11 cellular contexts compared by ENCODE assay signal in genomic region chr3:100106094-100106493, GRCh38. TPM values are rescaled to one million over a fixed set of nuclear protein-coding genes. Genes with fewer than 3 reads are reported as not detected.
A peak's percentile ranks its signal among the peaks of the same experiment; 100 is the strongest.
DNase-seq lines count a peak whose midpoint lies in the region; ATAC-seq and TF ChIP-seq lines count a peak whose summit lies in the region.
"Had no signal": no experiment of that assay in that cellular context is flagged by ENCODE, and none has a peak within 500 bp of the region (broad histone marks: within the 10 kb centered on the region; RNA-seq: fewer than 3 reads in every experiment).

No MANE protein-coding gene starts in this region.

- ATAC-seq in left lung: no peak
- ATAC-seq: pancreas had no signal

- no peak overlapping the region for H2AFZ ChIP-seq in mammary epithelial cell (ENCODE audit: low read depth, low read length)

- peaks cover 22% of the 10 kb centered on the region for H3K4me1 ChIP-seq in mammary epithelial cell (ENCODE audit: insufficient read depth, low read length)
- H3K4me1 ChIP-seq in thyroid gland: peaks cover 47 to 50% of the 10 kb centered on the region in 2 donors
- H3K4me1 ChIP-seq in ovary (ENCODE audit: insufficient read depth): peaks cover 19% of the 10 kb centered on the region
- H3K4me1 ChIP-seq in left lung: peaks cover 27 to 31% of the 10 kb centered on the region in 2 donors

- CTCF ChIA-PET in activated naive CD4-positive, alpha-beta T cell treated with anti-CD3 and anti-CD28 coated beads for 36 hours (lab: Charles Lee): interaction anchor here (1.0 to 4.1 kb wide), 3 partner anchors 18 to 151 kb away, joined by 3 to 14 read pairs (median 5); no protein-coding TSS in a partner anchor
- CTCF ChIA-PET in mammary epithelial cell (lab: Charles Lee; ENCODE audit: low non-redundant PET): no interaction called here

- H3K9ac ChIP-seq in mammary epithelial cell (ENCODE audit: insufficient read depth, low read length): no peak overlapping the region

- H3K27me3 Mint-ChIP-seq in activated naive CD4-positive, alpha-beta T cell treated with anti-CD3 and anti-CD28 coated beads for 36 hours (ENCODE audit: low read depth): no peaks in the 10 kb centered on the region
- H3K27me3 Mint-ChIP-seq in nephron progenitor cell (ENCODE audit: low read depth, poor library complexity): no peaks in the 10 kb centered on the region

- H3K4me1 Mint-ChIP-seq in activated naive CD4-positive, alpha-beta T cell treated with anti-CD3 and anti-CD28 coated beads for 36 hours (ENCODE audit: low read depth): peaks cover 24% of the 10 kb centered on the region
- H3K4me1 Mint-ChIP-seq in nephron progenitor cell: peaks cover 51% of the 10 kb centered on the region

- TF ChIP-seq CTCF in mammary epithelial cell (conservative IDR thresholded peaks at IDR 0.05 in 1 of 2, IDR thresholded peaks at IDR 0.05 in 1 of 2; ENCODE audit: extremely low read depth in 1 of 2, insufficient read depth in 1 of 2, low read depth in 1 of 2, low read length in 2 of 2): no peak
- TF ChIP-seq CTCF in thyroid gland (IDR thresholded peaks at IDR 0.05): no peak
- no peak for TF ChIP-seq CTCF in ovary (IDR thresholded peaks at IDR 0.05)
- no peak for TF ChIP-seq CTCF in left lung (IDR thresholded peaks at IDR 0.05)
- TF ChIP-seq CTCF in nephron progenitor cell (IDR thresholded peaks at IDR 0.05): no peak

- H3K27me3 ChIP-seq in mammary epithelial cell (ENCODE audit: insufficient read depth, low read length) (no peaks in the 10 kb centered on the region), thyroid gland (no peaks in the 10 kb centered on the region), ovary (no peaks in the 10 kb centered on the region), left lung (no peaks in the 10 kb centered on the region)
- H3K27me3 ChIP-seq: cardiac muscle cell, pancreas had no signal

- no peak for TF ChIP-seq EP300 in ovary (IDR thresholded peaks at IDR 0.05)

- H3K36me3 Mint-ChIP-seq in activated naive CD4-positive, alpha-beta T cell treated with anti-CD3 and anti-CD28 coated beads for 36 hours (ENCODE audit: low read depth): peaks cover 7% of the 10 kb centered on the region
- H3K36me3 Mint-ChIP-seq in nephron progenitor cell (ENCODE audit: low read depth): peaks cover 3% of the 10 kb centered on the region

- no peaks in the 10 kb centered on the region for H3K36me3 ChIP-seq in mammary epithelial cell (ENCODE audit: insufficient read depth, low read length)
- H3K36me3 ChIP-seq in thyroid gland: no peaks in the 10 kb centered on the region
- no peaks in the 10 kb centered on the region for H3K36me3 ChIP-seq in ovary
- no peaks in the 10 kb centered on the region for H3K36me3 ChIP-seq in left lung
- H3K36me3 ChIP-seq: cardiac muscle cell, pancreas had no signal

- H3K27ac Mint-ChIP-seq in activated naive CD4-positive, alpha-beta T cell treated with anti-CD3 and anti-CD28 coated beads for 36 hours: peak overlapping the region; percentile 89
- H3K27ac Mint-ChIP-seq in nephron progenitor cell: no peak overlapping the region

- H3K4me3 ChIP-seq in mammary epithelial cell (replicated peaks in 1 of 3; ENCODE audit: insufficient read depth in 1 of 3, low read depth in 2 of 3, low read length in 3 of 3): no peak overlapping the region
- H3K4me3 ChIP-seq in thyroid gland (replicated peaks in 1 of 3): no peak overlapping the region
- H3K4me3 ChIP-seq in ovary: no peak overlapping the region
- H3K4me3 ChIP-seq in left lung: no peak overlapping the region
- H3K4me3 ChIP-seq: cardiac muscle cell, pancreas had no signal

- H3K27ac ChIP-seq in mammary epithelial cell (ENCODE audit: insufficient read depth, low read depth, low read length) (no peak overlapping the region), thyroid gland (peak overlapping the region in 2 of 3 donors; percentile 54 to 87), ovary (no peak overlapping the region), left lung (peak overlapping the region in 1 of 2 donors; percentile 58)
- H3K27ac ChIP-seq: cardiac muscle cell, pancreas had no signal

- TF ChIP-seq POLR2A in thyroid gland (IDR thresholded peaks at IDR 0.05): no peak
- no peak for TF ChIP-seq POLR2A in ovary (IDR thresholded peaks at IDR 0.05)

- no peaks in the 10 kb centered on the region for H3K79me2 ChIP-seq in mammary epithelial cell (ENCODE audit: insufficient read depth, low read length)

- DNase-seq in activated naive CD4-positive, alpha-beta T cell treated with anti-CD3 and anti-CD28 coated beads for 36 hours: no peak
- no peak for DNase-seq in activated naive CD4-positive, alpha-beta T cell (lab: John Stamatoyannopoulos, UW)
- peak; percentile 62 for DNase-seq in NCI-H82 treated with DMSO at 0.1 percent for 48 hours (lab: John Stamatoyannopoulos, UW; ENCODE audit: unreplicated experiment)
- peak; percentile 16 for DNase-seq in mammary epithelial cell
- no peak for DNase-seq in thyroid gland
- no peak for DNase-seq in ovary
- no peak for DNase-seq in left lung
- no peak for DNase-seq in nephron progenitor cell
- DNase-seq: NCI-H2107, pancreas had no signal

- no TSS peak for BruUV-seq in mammary epithelial cell (replicated peaks; lab: Mats Ljungman, UMichigan)

- dilution Hi-C loops in mammary epithelial cell (cut with HindIII; ENCODE audit: low sequenced_read_pairs): no loop called here

- H3K9me3 ChIP-seq in mammary epithelial cell (replicated peaks; ENCODE audit: insufficient read depth, low read length) (no peaks in the 10 kb centered on the region), thyroid gland (no peaks in the 10 kb centered on the region), ovary (no peaks in the 10 kb centered on the region), left lung (no peaks in the 10 kb centered on the region)
- H3K9me3 ChIP-seq: pancreas had no signal

- H3K4me3 Mint-ChIP-seq in activated naive CD4-positive, alpha-beta T cell treated with anti-CD3 and anti-CD28 coated beads for 36 hours: no peak overlapping the region
- H3K4me3 Mint-ChIP-seq in nephron progenitor cell: no peak overlapping the region

- H3K9me3 Mint-ChIP-seq in activated naive CD4-positive, alpha-beta T cell treated with anti-CD3 and anti-CD28 coated beads for 36 hours: no peaks in the 10 kb centered on the region
- H3K9me3 Mint-ChIP-seq in nephron progenitor cell: no peaks in the 10 kb centered on the region

- no peaks in the 10 kb centered on the region for H4K20me1 ChIP-seq in mammary epithelial cell (ENCODE audit: insufficient read depth, low read length)

- in situ Hi-C loops in mammary epithelial cell (cut with MboI; ENCODE audit: low sequenced_read_pairs in 2 of 2): no loop called here

- no peak overlapping the region for H3K4me2 ChIP-seq in mammary epithelial cell (ENCODE audit: insufficient read depth, low read depth, low read length)

- intact Hi-C loops in activated naive CD4-positive, alpha-beta T cell treated with anti-CD3 and anti-CD28 coated beads for 36 hours (cut with micrococcal nuclease): no loop called here
- intact Hi-C loops in mammary epithelial cell (cut with micrococcal nuclease) (no loop called here), thyroid gland (cut with DNase I) (no loop called here), ovary (cut with DNase I) (no loop called here), left lung (cut with DNase I) (no loop called here)

RNA-seq across cellular contexts. Expression of gene FILIP1L, which starts 8.2 kb away (rescaled TPM):
- under 1 TPM in 1 of 2 experiments, not detected in 1; 0.24 TPM for total RNA-seq in activated naive CD4-positive, alpha-beta T cell treated with anti-CD3 and anti-CD28 coated beads for 36 hours
- total RNA-seq in mammary epithelial cell (1 to 10 TPM; 7.4 to 8.5 TPM), thyroid gland (10 to 100 TPM in 3 of 4 donors, 1 to 10 TPM in 1; 4.4 to 17.7 (median 13.2) TPM), ovary (100 to 1,000 TPM in 4 of 7 donors, 10 to 100 TPM in 3; 23.7 to 174 (median 110) TPM), left lung (10 to 100 TPM; 24.3 to 68.9 TPM)
- polyA plus RNA-seq in mammary epithelial cell (3.7 TPM), ovary (100 to 1,000 TPM in 1 of 2 donors, 10 to 100 TPM in 1; 78.7 to 139 TPM)
- 1.5 TPM for polyA minus RNA-seq in mammary epithelial cell

Comparison
In these comparisons a context has a peak if more than half of its experiments do, and no peak if none do; other contexts are left out.
1. DNase-seq: peak in NCI-H82 treated with DMSO at 0.1 percent for 48 hours (single experiment) and mammary epithelial cell (single experiment); none in activated naive CD4-positive, alpha-beta T cell treated with anti-CD3 and anti-CD28 coated beads for 36 hours (single experiment), activated naive CD4-positive, alpha-beta T cell (0 of 4), thyroid gland (0 of 2), ovary (0 of 5), left lung (0 of 2) and nephron progenitor cell (single experiment).
2. H3K27ac ChIP-seq: peak in thyroid gland (2 of 3); none in mammary epithelial cell (single experiment) and ovary (0 of 2).
3. RNA of gene FILIP1L, which starts 8.2 kb away (total RNA-seq): 23.7 to 174 TPM in ovary, 24.3 to 68.9 TPM in left lung, 4.4 to 17.7 TPM in thyroid gland and 7.4 to 8.5 TPM in mammary epithelial cell; 0.24 TPM in activated naive CD4-positive, alpha-beta T cell treated with anti-CD3 and anti-CD28 coated beads for 36 hours; every median in the first group is over 4 times any median in the second.